8 cellular contexts compared by ENCODE assay signal in genomic region chr16:27366687-27367462, GRCh38. TPM values are rescaled to one million over a fixed set of nuclear protein-coding genes. Genes with fewer than 3 reads are reported as not detected.
A peak's percentile ranks its signal among the peaks of the same experiment; 100 is the strongest.
DNase-seq lines count a peak whose midpoint lies in the region; ATAC-seq, FAIRE-seq and TF ChIP-seq lines count a peak whose summit lies in the region.

No MANE protein-coding gene starts in this region.

- BruUV-seq in Calu3 (replicated peaks; lab: Mats Ljungman, UMichigan) (no TSS peak), HepG2 (replicated peaks; lab: Mats Ljungman, UMichigan) (no TSS peak)

- DNase-seq in Calu3 (no peak), HFFc6 (no peak), HepG2 (ENCODE audit: low spot score) (no peak), neural progenitor cell (ENCODE audit: low spot score) (no peak), NOMO-1 (lab: John Stamatoyannopoulos, UW; ENCODE audit: unreplicated experiment in 2 of 2) (no peak), glutamatergic neuron (no peak)
- DNase-seq in activated CD8-positive, alpha-beta memory T cell treated with anti-CD3 and anti-CD28 coated beads for 24 hours, result peak; percentile 83

- H3K4me1 ChIP-seq in HepG2 (ENCODE audit: insufficient read depth, low read length) (peaks cover 65% of the 10 kb centered on the region), neural progenitor cell (no peaks in the 10 kb centered on the region)

- 59% methylated on average over 13 of the region's 14 CpGs for WGBS in HepG2 (ENCODE audit: low lambda C conversion rate)

- H3K36me3 Mint-ChIP-seq in Calu3 (ENCODE audit: insufficient read depth, unreplicated experiment), result peaks cover 60% of the 10 kb centered on the region
- peaks cover 28% of the 10 kb centered on the region for H3K36me3 Mint-ChIP-seq in HFFc6 (ENCODE audit: low read depth)
- H3K36me3 Mint-ChIP-seq in neural progenitor cell, result no peaks in the 10 kb centered on the region
- no peaks in the 10 kb centered on the region for H3K36me3 Mint-ChIP-seq in glutamatergic neuron (ENCODE audit: unreplicated experiment)

- no peak for ATAC-seq in HepG2
- ATAC-seq in HG03571 (IDR thresholded peaks at IDR 0.05; ENCODE audit: unreplicated experiment), result no peak

- intact Hi-C loops in Calu3 (cut with micrococcal nuclease; ENCODE audit: unreplicated experiment) (loop anchor here (5.0 to 10.0 kb wide), 2 partner anchors 255 to 282 kb away; no protein-coding TSS in a partner anchor), HepG2 (cut with micrococcal nuclease; ENCODE audit: unreplicated experiment) (loop anchor here (5.0 kb wide), 1 partner anchor 55 kb away; the partner anchor contains the start of gene IL4R)

- in situ Hi-C loops in HepG2 (cut with HindIII; ENCODE audit: extremely low pct_ligation_motif_present, low pct_unique_long_range_greater_than_20kb), result loop anchor here (5.0 kb wide), 2 partner anchors 135 to 190 kb away; no protein-coding TSS in a partner anchor

- H4K20me1 ChIP-seq in HepG2 (ENCODE audit: insufficient read depth, low read length) (peaks cover 9% of the 10 kb centered on the region; the same call in 1 of the 2 replicates), neural progenitor cell (ENCODE audit: low read depth) (no peaks in the 10 kb centered on the region)

- H3K4me2 ChIP-seq in HepG2 (ENCODE audit: low read depth, low read length), result no peak overlapping the region
- no peak overlapping the region for H3K4me2 ChIP-seq in neural progenitor cell

- H3K4me1 Mint-ChIP-seq in Calu3 (ENCODE audit: low read depth, unreplicated experiment) (peaks cover 27% of the 10 kb centered on the region), HFFc6 (ENCODE audit: low read depth) (peaks cover 52% of the 10 kb centered on the region), neural progenitor cell (no peaks in the 10 kb centered on the region), glutamatergic neuron (ENCODE audit: low read depth, unreplicated experiment) (no peaks in the 10 kb centered on the region)

- H3K27ac Mint-ChIP-seq in Calu3 (ENCODE audit: unreplicated experiment), result peak overlapping the region; percentile 68
- peak overlapping the region; percentile 66 for H3K27ac Mint-ChIP-seq in HFFc6
- no peak overlapping the region for H3K27ac Mint-ChIP-seq in neural progenitor cell
- H3K27ac Mint-ChIP-seq in glutamatergic neuron (ENCODE audit: unreplicated experiment), result no peak overlapping the region

- H3K4me3 Mint-ChIP-seq in Calu3 (ENCODE audit: low read depth, unreplicated experiment) (peak overlapping the region; percentile 34), HFFc6 (no peak overlapping the region), neural progenitor cell (no peak overlapping the region), glutamatergic neuron (ENCODE audit: unreplicated experiment) (no peak overlapping the region)

- no peak for TF ChIP-seq EP300 in HepG2 (IDR thresholded peaks at IDR 0.05; ENCODE audit: low read depth in 2 of 2, low read length in 2 of 2)
- TF ChIP-seq EP300 in HepG2 (CRISPR knock-in tag; IDR thresholded peaks at IDR 0.05; ENCODE audit: borderline replicate concordance), result no peak

- no peak for FAIRE-seq in HepG2 (lab: Jason Lieb, UNC)

- CTCF ChIA-PET in Calu3 (lab: Charles Lee) (interaction anchor here (1.1 to 2.6 kb wide), 9 partner anchors 44 to 257 kb away, joined by 3 to 43 read pairs (median 11); no protein-coding TSS in a partner anchor), HepG2 (lab: Yijun Ruan, JAX; ENCODE audit: low intra/inter-chr PET ratio, low total read pairs) (interaction anchor here (0.9 to 2.6 kb wide), 3 partner anchors 131 to 212 kb away, joined by 3 to 29 read pairs (median 25); no protein-coding TSS in a partner anchor)

- H3F3A ChIP-seq in neural progenitor cell (ENCODE audit: low read depth), result no peaks in the 10 kb centered on the region

- TF ChIP-seq POLR2A in HepG2 (IDR thresholded peaks at IDR 0.05; ENCODE audit: insufficient read depth in 1 of 2, low read depth in 2 of 2, low read length in 2 of 2), result no peak

- H3K9me3 Mint-ChIP-seq in Calu3 (ENCODE audit: low read depth, unreplicated experiment) (peaks cover 3% of the 10 kb centered on the region), HFFc6 (peaks cover 16% of the 10 kb centered on the region), neural progenitor cell (no peaks in the 10 kb centered on the region), glutamatergic neuron (ENCODE audit: unreplicated experiment) (peaks cover 3% of the 10 kb centered on the region)

- H2AFZ ChIP-seq in HepG2 (ENCODE audit: low read length) (no peak overlapping the region), neural progenitor cell (replicated peaks) (no peak overlapping the region)

- H3K27ac ChIP-seq in HepG2 (ENCODE audit: extremely low read length, insufficient read depth, low read length) (no peak overlapping the region), neural progenitor cell (no peak overlapping the region)

- no peaks in the 10 kb centered on the region for H3K27me3 Mint-ChIP-seq in Calu3 (ENCODE audit: unreplicated experiment)
- H3K27me3 Mint-ChIP-seq in HFFc6 (ENCODE audit: insufficient read depth), result peaks cover 1% of the 10 kb centered on the region
- peaks cover 2% of the 10 kb centered on the region for H3K27me3 Mint-ChIP-seq in neural progenitor cell (ENCODE audit: insufficient read depth, low read depth)
- peaks cover 3% of the 10 kb centered on the region for H3K27me3 Mint-ChIP-seq in glutamatergic neuron (ENCODE audit: unreplicated experiment)

- no peaks in the 10 kb centered on the region for H3K9me3 ChIP-seq in HepG2 (ENCODE audit: low read length)
- no peaks in the 10 kb centered on the region for H3K9me3 ChIP-seq in neural progenitor cell (ENCODE audit: low read depth)

- TF ChIP-seq CTCF in Calu3 (IDR thresholded peaks at IDR 0.05; ENCODE audit: unreplicated experiment), result no peak
- TF ChIP-seq CTCF in HFFc6 (IDR thresholded peaks at IDR 0.05), result no peak
- no peak for TF ChIP-seq CTCF in HepG2 (CRISPR knock-in tag; IDR thresholded peaks at IDR 0.05)
- no peak for TF ChIP-seq CTCF in neural progenitor cell (IDR thresholded peaks at IDR 0.05)
- TF ChIP-seq CTCF in glutamatergic neuron (IDR thresholded peaks at IDR 0.05; ENCODE audit: partially characterized antibody, unreplicated experiment), result no peak

- peaks cover 10 to 11% of the 10 kb centered on the region in 2 experiments; a peak in 4 of 5 replicates for H3K36me3 ChIP-seq in HepG2 (replicated peaks in 1 of 2; ENCODE audit: control insufficient read depth in 1 of 2, insufficient read depth in 2 of 2, low read length in 2 of 2)
- no peaks in the 10 kb centered on the region for H3K36me3 ChIP-seq in neural progenitor cell

- H3K9ac ChIP-seq in HepG2 (ENCODE audit: insufficient read depth, low read depth, low read length) (no peak overlapping the region), neural progenitor cell (no peak overlapping the region)

- no peak overlapping the region for H3K4me3 ChIP-seq in HepG2 (replicated peaks in 1 of 3; ENCODE audit: insufficient read depth in 1 of 3, low read depth in 2 of 3, low read length in 3 of 3)
- no peak overlapping the region for H3K4me3 ChIP-seq in neural progenitor cell

- TF ChIP-seq RAD21 in HepG2 (CRISPR knock-in tag; IDR thresholded peaks at IDR 0.05), result no peak

- POLR2A ChIA-PET in HepG2 (lab: Yijun Ruan, JAX), result interaction anchor here (0.7 to 1.4 kb wide), 4 partner anchors 102 to 193 kb away, joined by 3 to 5 read pairs (median 4); no protein-coding TSS in a partner anchor

- H3K27me3 ChIP-seq in HepG2 (ENCODE audit: control insufficient read depth in 1 of 2, insufficient read depth in 2 of 2, low read length in 2 of 2) (no peaks in the 10 kb centered on the region), neural progenitor cell (no peaks in the 10 kb centered on the region)

- H3K79me2 ChIP-seq in HepG2 (ENCODE audit: insufficient read depth, low read length) (no peaks in the 10 kb centered on the region), neural progenitor cell (ENCODE audit: low read depth) (no peaks in the 10 kb centered on the region)

RNA-seq across cellular contexts. Expression of gene IL21R, which starts 35.1 kb away (rescaled TPM):
- total RNA-seq in Calu3 (2022) (not detected in 2 replicates), HepG2 (2016; rRNA removed; fragmentation: Illumina TruSeq; extraction: Trizol) (0.17 and 0.64 TPM in 2 replicates), neural progenitor cell (ENCODE audit: low replicate concordance) (0.53 TPM in 1 of 2 replicates, not detected in the other), glutamatergic neuron (ENCODE audit: unreplicated experiment) (0.86 TPM)
- total RNA-seq in HFFc6 (2021; fragmentation: NEBNext Ultra II Directional; extraction: Animal tissue kit (Norgen Biotek cat#: 25700)), result 1 to 10 TPM in 5 of 6 experiments, under 1 TPM in 1; 0.96 to 1.8 (median 1.2) TPM
- not detected in 2 replicates for total RNA-seq in HepG2 (2016; cell fraction: cytosol; rRNA removed; fragmentation: Illumina TruSeq; extraction: Trizol; ENCODE audit: low read depth)
- total RNA-seq in HepG2 (2016; cell fraction: insoluble cytoplasmic fraction; rRNA removed; fragmentation: Illumina TruSeq; extraction: Trizol), result 0.22 and 0.43 TPM in 2 replicates
- 0.22 and 0.45 TPM in 2 replicates for total RNA-seq in HepG2 (2016; cell fraction: membrane; rRNA removed; fragmentation: Illumina TruSeq; extraction: Trizol)
- total RNA-seq in HepG2 (2016; cell fraction: nucleus; rRNA removed; fragmentation: Illumina TruSeq; extraction: Trizol), result 0.28 and 0.40 TPM in 2 replicates
- 0.49 and 1.6 TPM in 2 replicates for polyA plus RNA-seq in HepG2 (2011; rRNA removed)
- polyA plus RNA-seq in HepG2 (2011; cell fraction: cytosol; rRNA removed), result 0.62 and 1.4 TPM in 2 replicates
- polyA plus RNA-seq in HepG2 (2011; cell fraction: nucleus; rRNA removed), result 0.34 and 1.6 TPM in 2 replicates
- 1.1 and 2.8 TPM in 2 replicates for polyA plus RNA-seq in HepG2 (2012)
- 0.07 and 0.09 TPM in 2 replicates for polyA plus RNA-seq in HepG2 (2016; cell fraction: cytosol; fragmentation: Illumina TruSeq; extraction: Trizol; ENCODE audit: low read depth)
- polyA plus RNA-seq in HepG2 (2016; cell fraction: insoluble cytoplasmic fraction; fragmentation: Illumina TruSeq; extraction: Trizol; ENCODE audit: low read depth), result 0.14 and 0.21 TPM in 2 replicates
- 0.06 and 0.12 TPM in 2 replicates for polyA plus RNA-seq in HepG2 (2016; cell fraction: membrane; fragmentation: Illumina TruSeq; extraction: Trizol; ENCODE audit: low read depth)
- polyA plus RNA-seq in HepG2 (2016; cell fraction: nucleus; fragmentation: Illumina TruSeq; extraction: Trizol; ENCODE audit: insufficient read depth, low read depth), result 0.35 and 0.56 TPM in 2 replicates
- 0.56 and 3.1 TPM in 2 replicates for polyA minus RNA-seq in HepG2 (2011; rRNA and poly(A)+ RNA removed; ENCODE audit: low replicate concordance)
- 0.88 and 1.1 TPM in 2 replicates for polyA minus RNA-seq in HepG2 (2011; cell fraction: cytosol; rRNA and poly(A)+ RNA removed)
- polyA minus RNA-seq in HepG2 (2011; cell fraction: nucleus; rRNA and poly(A)+ RNA removed), result 0.26 and 0.87 TPM in 2 replicates

RNA-seq across cellular contexts. Expression of gene IL4R, which starts 53.1 kb away (rescaled TPM):
- 99.0 and 108 TPM in 2 replicates for total RNA-seq in Calu3 (2022)
- total RNA-seq in HFFc6 (2021; fragmentation: NEBNext Ultra II Directional; extraction: Animal tissue kit (Norgen Biotek cat#: 25700)), result 10 to 100 TPM; 20.0 to 27.0 (median 23.2) TPM
- 7.6 and 15.9 TPM in 2 replicates for total RNA-seq in HepG2 (2016; rRNA removed; fragmentation: Illumina TruSeq; extraction: Trizol)
- 8.0 and 9.2 TPM in 2 replicates for total RNA-seq in HepG2 (2016; cell fraction: cytosol; rRNA removed; fragmentation: Illumina TruSeq; extraction: Trizol; ENCODE audit: low read depth)
- 6.9 and 15.8 TPM in 2 replicates for total RNA-seq in HepG2 (2016; cell fraction: insoluble cytoplasmic fraction; rRNA removed; fragmentation: Illumina TruSeq; extraction: Trizol)
- total RNA-seq in HepG2 (2016; cell fraction: membrane; rRNA removed; fragmentation: Illumina TruSeq; extraction: Trizol), result 9.4 and 9.6 TPM in 2 replicates
- 16.4 and 21.4 TPM in 2 replicates for total RNA-seq in HepG2 (2016; cell fraction: nucleus; rRNA removed; fragmentation: Illumina TruSeq; extraction: Trizol)
- polyA plus RNA-seq in HepG2 (2011; rRNA removed), result 49.6 and 60.7 TPM in 2 replicates
- 30.7 and 32.4 TPM in 2 replicates for polyA plus RNA-seq in HepG2 (2011; cell fraction: cytosol; rRNA removed)
- 61.1 and 65.1 TPM in 2 replicates for polyA plus RNA-seq in HepG2 (2011; cell fraction: nucleus; rRNA removed)
- 13.9 and 22.1 TPM in 2 replicates for polyA plus RNA-seq in HepG2 (2012)
- 1.4 and 1.8 TPM in 2 replicates for polyA plus RNA-seq in HepG2 (2016; cell fraction: cytosol; fragmentation: Illumina TruSeq; extraction: Trizol; ENCODE audit: low read depth)
- 6.0 and 8.1 TPM in 2 replicates for polyA plus RNA-seq in HepG2 (2016; cell fraction: insoluble cytoplasmic fraction; fragmentation: Illumina TruSeq; extraction: Trizol; ENCODE audit: low read depth)
- polyA plus RNA-seq in HepG2 (2016; cell fraction: membrane; fragmentation: Illumina TruSeq; extraction: Trizol; ENCODE audit: low read depth), result 3.4 and 3.5 TPM in 2 replicates
- polyA plus RNA-seq in HepG2 (2016; cell fraction: nucleus; fragmentation: Illumina TruSeq; extraction: Trizol; ENCODE audit: insufficient read depth, low read depth), result 38.0 and 39.0 TPM in 2 replicates
- 54.4 and 98.2 TPM in 2 replicates for polyA minus RNA-seq in HepG2 (2011; rRNA and poly(A)+ RNA removed; ENCODE audit: low replicate concordance)
- 19.2 and 23.0 TPM in 2 replicates for polyA minus RNA-seq in HepG2 (2011; cell fraction: cytosol; rRNA and poly(A)+ RNA removed)
- polyA minus RNA-seq in HepG2 (2011; cell fraction: nucleus; rRNA and poly(A)+ RNA removed), result 30.3 and 37.8 TPM in 2 replicates
- 6.6 and 9.6 TPM in 2 replicates for total RNA-seq in neural progenitor cell (ENCODE audit: low replicate concordance)
- 10.8 TPM for total RNA-seq in glutamatergic neuron (ENCODE audit: unreplicated experiment)

Comparison
In these comparisons a context has a peak if more than half of its experiments do, and no peak if none do; other contexts are left out.
1. H3K27ac Mint-ChIP-seq: peak in Calu3 (single experiment) and HFFc6 (single experiment); none in neural progenitor cell (single experiment) and glutamatergic neuron (single experiment).